9 cellular contexts compared by ENCODE assay signal in the genomic region with DNA sequence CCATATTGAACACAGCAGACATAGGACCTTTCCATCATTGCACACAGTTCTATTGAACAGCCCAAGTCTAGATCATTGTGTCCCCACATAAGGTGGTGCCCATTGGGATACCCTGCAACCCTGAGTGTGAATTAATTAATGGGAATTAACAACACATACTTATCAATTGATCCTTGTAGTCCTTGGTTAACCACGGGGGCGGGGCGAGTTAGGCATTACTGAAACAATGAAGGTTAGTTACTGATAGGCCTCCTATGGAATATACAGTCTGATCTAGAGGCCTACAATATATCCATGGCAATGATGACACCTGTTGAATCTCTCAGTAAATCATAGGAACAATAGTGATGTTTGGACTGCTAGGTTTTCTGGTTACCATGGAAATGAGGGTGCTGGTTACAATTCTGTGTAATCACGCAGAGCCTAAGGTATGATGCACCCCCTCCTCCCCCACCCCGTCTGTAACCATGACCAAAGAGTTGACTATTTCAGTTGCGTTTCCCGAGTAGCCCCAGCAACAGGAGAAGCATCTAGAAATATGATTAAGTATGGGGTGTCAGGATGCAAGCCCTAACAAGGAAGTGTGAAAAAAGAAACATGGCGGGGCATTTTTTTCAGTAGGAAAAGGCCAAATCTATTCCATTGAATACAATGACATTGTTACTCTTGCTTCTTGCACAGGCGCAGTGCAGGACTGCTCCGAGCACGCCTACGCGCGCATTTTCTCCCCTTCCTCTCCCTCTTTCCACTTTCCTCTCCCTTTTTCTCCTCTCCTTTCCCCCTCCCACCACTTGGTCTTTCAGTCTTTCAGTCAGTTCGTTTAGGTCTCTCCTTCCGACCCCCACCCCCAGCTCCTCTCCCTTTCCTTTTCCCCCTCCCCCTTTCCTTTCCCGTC. TPM values are rescaled to one million over a fixed set of nuclear protein-coding genes. Genes with fewer than 3 reads are reported as not detected.
DNase-seq lines count a peak whose midpoint lies in the region; ATAC-seq, FAIRE-seq and TF ChIP-seq lines count a peak whose summit lies in the region.
"Had no signal": no experiment of that assay in that cellular context is flagged by ENCODE, and none has a peak within 500 bp of the region (broad histone marks: within the 10 kb centered on the region; RNA-seq: fewer than 3 reads in every experiment).

No MANE protein-coding gene starts in this region.

- TF ChIP-seq RAD21 in Ishikawa (IDR thresholded peaks at IDR 0.05; ENCODE audit: low read depth): no peak

- H3K36me3 ChIP-seq in neuron (ENCODE audit: insufficient read depth, low read length): peaks cover 13% of the 10 kb centered on the region

- no peaks in the 10 kb centered on the region for H3K9me3 ChIP-seq in neuron (ENCODE audit: low read length)

- in situ Hi-C loops in ACHN (cut with HindIII; ENCODE audit: low pct_ligation_motif_present, low pct_unique_long_range_greater_than_20kb, low sequenced_read_pairs): no loop called here

- H3K4me3 ChIP-seq in epithelial cell of proximal tubule (ENCODE audit: low read depth, low read length): peak overlapping the region; percentile 54
- peak overlapping the region; percentile 43 for H3K4me3 ChIP-seq in neuron (ENCODE audit: low read length)

- H2AFZ ChIP-seq in neuron (ENCODE audit: low read depth, low read length): no peak overlapping the region

- no peaks in the 10 kb centered on the region for H3K27me3 ChIP-seq in neuron (ENCODE audit: insufficient read depth, low read length)

- no peak for TF ChIP-seq EP300 in Ishikawa (IDR thresholded peaks at IDR 0.05; ENCODE audit: borderline replicate concordance)

- H3K4me1 ChIP-seq in neuron (ENCODE audit: insufficient read depth, low read length): peaks cover 11% of the 10 kb centered on the region

- peak; percentile 21 for ATAC-seq in GM21526 (IDR thresholded peaks at IDR 0.05; ENCODE audit: low FRiP score, unreplicated experiment)

- no peak for FAIRE-seq in urothelium cell line (lab: Jason Lieb, UNC)
- FAIRE-seq: colon had no signal

- peak; percentile 51 for DNase-seq in ELR (ENCODE audit: low read depth)
- DNase-seq in activated CD4-positive, alpha-beta T cell treated with anti-CD3 and anti-CD28 coated beads, Interleukin-2, amount 50 U/mL, for 48 hours: peak; percentile 54 to 66
- DNase-seq in epithelial cell of proximal tubule (ENCODE audit: low read depth): peak; percentile 41
- DNase-seq in urothelium cell line (ENCODE audit: low spot score): peak; percentile 24
- DNase-seq in ACHN: no peak

- no peak for TF ChIP-seq CTCF in epithelial cell of proximal tubule (conservative IDR thresholded peaks at IDR 0.05; ENCODE audit: low read depth, low read length)

TF ChIP-seq in Ishikawa, 13 proteins besides CTCF, POLR2A, EP300 and RAD21:
- TF ChIP-seq EGR1 (IDR thresholded peaks at IDR 0.05): peak; percentile 55
- no peak for TF ChIP-seq NFIC (IDR thresholded peaks at IDR 0.05)
- TF ChIP-seq TEAD4 (IDR thresholded peaks at IDR 0.05): no peak
- no peak for TF ChIP-seq FOXM1 (IDR thresholded peaks at IDR 0.05; ENCODE audit: borderline replicate concordance, low read depth)
TF ChIP-seq in Ishikawa: peak in this region for 1.

RNA-seq across cellular contexts. Expression of gene NONO, which starts 0.7 kb away (rescaled TPM):
- total RNA-seq in epithelial cell of proximal tubule: 424 and 435 TPM in 2 replicates

RNA-seq across cellular contexts. Expression of gene ITGB1BP2, which starts 18.8 kb away (rescaled TPM):
- 0.29 and 0.52 TPM in 2 replicates for total RNA-seq in epithelial cell of proximal tubule

RNA-seq across cellular contexts. Expression of gene ZMYM3, which starts 28.8 kb away (rescaled TPM):
- 13.8 and 14.6 TPM in 2 replicates for total RNA-seq in epithelial cell of proximal tubule

RNA-seq across cellular contexts. Expression of gene GJB1, which starts 59.7 kb away (rescaled TPM):
- 0.07 and 0.40 TPM in 2 replicates for total RNA-seq in epithelial cell of proximal tubule
